Comparison of ENCODE assay signal across 9 cellular contexts in the genomic region with DNA sequence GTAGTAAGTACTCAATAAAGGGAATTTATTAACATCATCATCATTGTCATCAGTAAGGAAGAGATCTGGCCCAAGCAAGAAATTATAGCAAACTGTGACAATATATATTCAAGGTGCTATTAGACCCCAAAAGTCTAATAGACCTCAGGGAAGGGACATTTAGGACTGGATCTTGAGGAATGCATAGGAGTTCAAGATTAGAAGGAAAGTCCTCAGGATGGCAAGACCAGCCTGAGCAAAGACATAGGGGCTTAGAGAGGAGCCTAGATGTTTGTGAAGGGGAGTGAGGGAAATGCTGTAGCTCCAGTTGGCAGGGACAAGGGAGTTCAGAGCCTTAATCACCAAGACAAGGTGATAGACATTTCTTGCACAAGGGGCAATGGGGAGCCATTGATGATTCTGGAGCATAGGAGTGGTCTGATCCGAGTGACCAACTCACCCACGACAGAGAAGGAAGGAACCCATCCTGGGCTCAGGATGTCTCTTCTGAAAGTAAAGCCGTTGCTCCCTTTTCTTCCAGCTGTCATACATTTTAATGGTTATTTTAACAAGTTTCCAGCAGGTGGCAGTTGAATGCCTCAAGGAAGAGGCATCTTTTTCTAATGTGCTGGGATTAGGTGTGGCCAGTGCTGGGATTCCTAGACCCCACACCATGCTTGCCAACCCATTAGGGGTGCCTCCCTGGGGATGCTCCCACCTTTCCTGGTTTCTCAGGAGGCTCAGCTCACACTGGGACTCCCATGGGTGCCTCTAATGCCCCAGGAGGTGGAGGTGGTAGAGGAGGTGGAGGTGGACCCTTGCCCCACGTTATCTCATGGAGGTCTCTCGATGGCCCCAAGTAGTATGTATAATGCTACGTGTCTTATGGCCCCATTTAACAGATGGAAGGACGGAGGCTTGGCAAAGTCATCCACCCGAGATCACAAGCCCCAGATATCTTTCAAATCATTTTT. TPM values are rescaled to one million over a fixed set of nuclear protein-coding genes. Genes with fewer than 3 reads are reported as not detected.
DNase-seq lines count a peak whose midpoint lies in the region; ATAC-seq and TF ChIP-seq lines count a peak whose summit lies in the region.
"Had no signal": no experiment of that assay in that cellular context is flagged by ENCODE, and none has a peak within 500 bp of the region (broad histone marks: within the 10 kb centered on the region; RNA-seq: fewer than 3 reads in every experiment).

No MANE protein-coding gene starts in this region.

- no peaks in the 10 kb centered on the region for H3K9me3 ChIP-seq in HEK293 (ENCODE audit: control insufficient read depth, insufficient read depth, low read depth, low read length)
- no peaks in the 10 kb centered on the region for H3K9me3 ChIP-seq in PC-9 (ENCODE audit: insufficient read depth, low read depth)
- H3K9me3 ChIP-seq in neural progenitor cell (ENCODE audit: low read depth): no peaks in the 10 kb centered on the region

- no peak overlapping the region for H3K4me2 ChIP-seq in PC-9
- H3K4me2 ChIP-seq in neural progenitor cell: no peak overlapping the region

- intact Hi-C loops in Calu3 (cut with micrococcal nuclease; ENCODE audit: unreplicated experiment): loop anchor here (1.0 kb wide), 1 partner anchor 120 kb away; no protein-coding TSS in a partner anchor
- intact Hi-C loops in PC-9 (cut with micrococcal nuclease; ENCODE audit: unreplicated experiment): loop anchor here (2.0 to 5.0 kb wide), 2 partner anchors 66 to 120 kb away; no protein-coding TSS in a partner anchor
- intact Hi-C loops in activated CD4-positive, alpha-beta memory T cell treated with anti-CD3 and anti-CD28 coated beads for 36 hours (cut with micrococcal nuclease): no loop called here

- H3K4me3 Mint-ChIP-seq in Calu3 (ENCODE audit: low read depth, unreplicated experiment) (no peak overlapping the region), neural progenitor cell (no peak overlapping the region)
- H3K4me3 Mint-ChIP-seq in activated CD4-positive, alpha-beta memory T cell treated with anti-CD3 and anti-CD28 coated beads for 36 hours: no peak overlapping the region

- BruUV-seq in Calu3 (replicated peaks; lab: Mats Ljungman, UMichigan) (no TSS peak), PC-9 (replicated peaks; lab: Mats Ljungman, UMichigan) (no TSS peak)

- peak; percentile 33 for DNase-seq in Calu3
- no peak for DNase-seq in PC-9
- DNase-seq in epithelial cell of esophagus (ENCODE audit: low read depth): peak; percentile 60
- peak; percentile 74 for DNase-seq in neural progenitor cell (ENCODE audit: low spot score)
- DNase-seq in activated CD4-positive, alpha-beta memory T cell treated with anti-CD3 and anti-CD28 coated beads for 36 hours: no peak

- no peak overlapping the region for H3K27ac Mint-ChIP-seq in Calu3 (ENCODE audit: unreplicated experiment)
- H3K27ac Mint-ChIP-seq in neural progenitor cell: no peak overlapping the region
- no peak overlapping the region for H3K27ac Mint-ChIP-seq in activated CD4-positive, alpha-beta memory T cell treated with anti-CD3 and anti-CD28 coated beads for 36 hours

- H3K4me1 Mint-ChIP-seq in Calu3 (ENCODE audit: low read depth, unreplicated experiment) (no peaks in the 10 kb centered on the region), neural progenitor cell (no peaks in the 10 kb centered on the region)
- no peaks in the 10 kb centered on the region for H3K4me1 Mint-ChIP-seq in activated CD4-positive, alpha-beta memory T cell treated with anti-CD3 and anti-CD28 coated beads for 36 hours (ENCODE audit: low read depth)

- H3K27me3 Mint-ChIP-seq in Calu3 (ENCODE audit: unreplicated experiment) (peaks cover 51% of the 10 kb centered on the region), neural progenitor cell (ENCODE audit: insufficient read depth, low read depth) (peaks cover 3% of the 10 kb centered on the region)
- peaks cover 12% of the 10 kb centered on the region for H3K27me3 Mint-ChIP-seq in activated CD4-positive, alpha-beta memory T cell treated with anti-CD3 and anti-CD28 coated beads for 36 hours

- H3K9me2 ChIP-seq in PC-9 (ENCODE audit: insufficient read depth): no peaks in the 10 kb centered on the region

- no peaks in the 10 kb centered on the region for H3K79me2 ChIP-seq in PC-9 (ENCODE audit: low read depth)
- H3K79me2 ChIP-seq in neural progenitor cell (ENCODE audit: low read depth): no peaks in the 10 kb centered on the region

- H4K20me1 ChIP-seq in PC-9 (ENCODE audit: insufficient read depth) (no peaks in the 10 kb centered on the region), neural progenitor cell (ENCODE audit: low read depth) (no peaks in the 10 kb centered on the region)

- H3K4me3 ChIP-seq in HEK293 (ENCODE audit: low read depth, low read length) (no peak overlapping the region), PC-9 (no peak overlapping the region), epithelial cell of esophagus (ENCODE audit: low read length) (no peak overlapping the region), neural progenitor cell (no peak overlapping the region)
- H3K4me3 ChIP-seq: SJSA1 had no signal

- H3F3A ChIP-seq in PC-9 (ENCODE audit: insufficient read depth, low read depth) (peaks cover 13% of the 10 kb centered on the region; the same call in 1 of the 2 replicates), neural progenitor cell (ENCODE audit: low read depth) (no peaks in the 10 kb centered on the region)

- CTCF ChIA-PET in Calu3 (lab: Charles Lee): interaction anchor here (0.6 to 1.2 kb wide), 8 partner anchors 21 to 343 kb away, joined by 3 to 16 read pairs (median 4); a partner anchor contains a TSS
- CTCF ChIA-PET in HEK293 (lab: Yijun Ruan, JAX): interaction anchor here (0.6 to 3.5 kb wide), 12 partner anchors 10 to 231 kb away, joined by 3 to 20 read pairs (median 4); no protein-coding TSS in a partner anchor
- CTCF ChIA-PET in PC-9 (lab: Charles Lee): no interaction called here
- CTCF ChIA-PET in activated CD4-positive, alpha-beta memory T cell treated with anti-CD3 and anti-CD28 coated beads for 36 hours (lab: Charles Lee): interaction anchor here (0.5 to 3.5 kb wide), 9 partner anchors 10 to 360 kb away, joined by 3 to 37 read pairs (median 3); no protein-coding TSS in a partner anchor

- ATAC-seq in HG03432 (IDR thresholded peaks at IDR 0.05; ENCODE audit: unreplicated experiment) (no peak), HG03097 (IDR thresholded peaks at IDR 0.05; ENCODE audit: low FRiP score, unreplicated experiment) (no peak)

- no peaks in the 10 kb centered on the region for H3K9me3 Mint-ChIP-seq in Calu3 (ENCODE audit: low read depth, unreplicated experiment)
- H3K9me3 Mint-ChIP-seq in neural progenitor cell: no peaks in the 10 kb centered on the region
- H3K9me3 Mint-ChIP-seq in activated CD4-positive, alpha-beta memory T cell treated with anti-CD3 and anti-CD28 coated beads for 36 hours: no peaks in the 10 kb centered on the region

- peak; percentile 55 for TF ChIP-seq CTCF in Calu3 (IDR thresholded peaks at IDR 0.05; ENCODE audit: unreplicated experiment)
- TF ChIP-seq CTCF in HEK293 (tag by site-specific recombination; IDR thresholded peaks at IDR 0.05): peak; percentile 52
- TF ChIP-seq CTCF in PC-9 (conservative IDR thresholded peaks at IDR 0.05): peak; percentile 47; the same call in 1 of the 2 replicates
- peak; percentile 61 for TF ChIP-seq CTCF in epithelial cell of esophagus (IDR thresholded peaks at IDR 0.05; ENCODE audit: insufficient read depth, low read depth, low read length, missing control alignments)
- TF ChIP-seq CTCF in neural progenitor cell (IDR thresholded peaks at IDR 0.05): peak; percentile 55

- POLR2A ChIA-PET in HEK293 (lab: Yijun Ruan, JAX) (no interaction called here), PC-9 (lab: Charles Lee; ENCODE audit: unreplicated experiment) (interaction anchor here (0.6 to 0.7 kb wide), 2 partner anchors 333 to 354 kb away, joined by 4 to 5 read pairs; a partner anchor contains a TSS)
- POLR2A ChIA-PET in activated CD4-positive, alpha-beta memory T cell treated with anti-CD3 and anti-CD28 coated beads for 36 hours (lab: Charles Lee): no interaction called here

- H3K36me3 ChIP-seq in HEK293 (ENCODE audit: control insufficient read depth in 2 of 2, insufficient read depth in 1 of 2, low read length in 2 of 2) (no peaks in the 10 kb centered on the region), PC-9 (ENCODE audit: low read depth) (no peaks in the 10 kb centered on the region), neural progenitor cell (no peaks in the 10 kb centered on the region)
- H3K36me3 ChIP-seq: SJSA1 had no signal

- H3K36me3 Mint-ChIP-seq in Calu3 (ENCODE audit: insufficient read depth, unreplicated experiment) (peaks cover 5% of the 10 kb centered on the region), neural progenitor cell (no peaks in the 10 kb centered on the region)
- no peaks in the 10 kb centered on the region for H3K36me3 Mint-ChIP-seq in activated CD4-positive, alpha-beta memory T cell treated with anti-CD3 and anti-CD28 coated beads for 36 hours

- H2AFZ ChIP-seq in PC-9: no peak overlapping the region
- no peak overlapping the region for H2AFZ ChIP-seq in neural progenitor cell (replicated peaks)

- H3K27me3 ChIP-seq in PC-9 (ENCODE audit: insufficient read depth, low read depth) (no peaks in the 10 kb centered on the region), neural progenitor cell (no peaks in the 10 kb centered on the region)

- H3K9ac ChIP-seq in neural progenitor cell: no peak overlapping the region

- H3K4me1 ChIP-seq in HEK293 (ENCODE audit: control insufficient read depth, insufficient read depth, low read length) (no peaks in the 10 kb centered on the region), PC-9 (replicated peaks; ENCODE audit: insufficient read depth) (no peaks in the 10 kb centered on the region), neural progenitor cell (no peaks in the 10 kb centered on the region)
- H3K4me1 ChIP-seq: SJSA1 had no signal

- H3K27ac ChIP-seq in HEK293 (ENCODE audit: extremely low read depth, low read depth, low read length) (no peak overlapping the region), PC-9 (no peak overlapping the region), neural progenitor cell (no peak overlapping the region)
- H3K27ac ChIP-seq: SJSA1 had no signal

TF ChIP-seq in HEK293, 187 proteins besides CTCF, POLR2A, EP300 and RAD21 (continues in another document):
- TF ChIP-seq ZNF701 (tag by site-specific recombination; IDR thresholded peaks at IDR 0.05) (no peak), ZNF10 (tag by site-specific recombination; IDR thresholded peaks at IDR 0.05) (no peak), ZNF223 (tag by site-specific recombination; IDR thresholded peaks at IDR 0.05) (no peak), ZBTB17 (tag by site-specific recombination; IDR thresholded peaks at IDR 0.05) (peak; percentile 40), SETDB1 (IDR thresholded peaks at IDR 0.05; ENCODE audit: insufficient read length, low read length) (no peak), ZNF510 (tag by site-specific recombination; IDR thresholded peaks at IDR 0.05; ENCODE audit: insufficient replicate concordance) (no peak), PRDM1 (tag by site-specific recombination; IDR thresholded peaks at IDR 0.05) (no peak)

RNA-seq across cellular contexts. Expression of a gene that starts 37.8 kb away (rescaled TPM):
- 20.7 and 28.5 TPM in 2 replicates for total RNA-seq in Calu3 (2022)
- total RNA-seq in PC-9 (2021): 26.2 and 28.5 TPM in 2 replicates
- total RNA-seq in neural progenitor cell (ENCODE audit: low replicate concordance): 1.5 and 12.8 TPM in 2 replicates
- 1 to 10 TPM; 1.4 to 2.2 TPM for total RNA-seq in activated CD4-positive, alpha-beta memory T cell treated with anti-CD3 and anti-CD28 coated beads for 36 hours

Comparison
In these comparisons a context has a peak if more than half of its experiments do, and no peak if none do; other contexts are left out.
1. DNase-seq: peak in Calu3 (single experiment), epithelial cell of esophagus (single experiment) and neural progenitor cell (single experiment); none in PC-9 (0 of 2) and activated CD4-positive, alpha-beta memory T cell treated with anti-CD3 and anti-CD28 coated beads for 36 hours (single experiment).
2. Peak in every context shown above with its lines, with median percentiles within 50 percentile points of each other: CTCF ChIP-seq.